Comparison of ENCODE assay signal across 11 cellular contexts in the genomic region with DNA sequence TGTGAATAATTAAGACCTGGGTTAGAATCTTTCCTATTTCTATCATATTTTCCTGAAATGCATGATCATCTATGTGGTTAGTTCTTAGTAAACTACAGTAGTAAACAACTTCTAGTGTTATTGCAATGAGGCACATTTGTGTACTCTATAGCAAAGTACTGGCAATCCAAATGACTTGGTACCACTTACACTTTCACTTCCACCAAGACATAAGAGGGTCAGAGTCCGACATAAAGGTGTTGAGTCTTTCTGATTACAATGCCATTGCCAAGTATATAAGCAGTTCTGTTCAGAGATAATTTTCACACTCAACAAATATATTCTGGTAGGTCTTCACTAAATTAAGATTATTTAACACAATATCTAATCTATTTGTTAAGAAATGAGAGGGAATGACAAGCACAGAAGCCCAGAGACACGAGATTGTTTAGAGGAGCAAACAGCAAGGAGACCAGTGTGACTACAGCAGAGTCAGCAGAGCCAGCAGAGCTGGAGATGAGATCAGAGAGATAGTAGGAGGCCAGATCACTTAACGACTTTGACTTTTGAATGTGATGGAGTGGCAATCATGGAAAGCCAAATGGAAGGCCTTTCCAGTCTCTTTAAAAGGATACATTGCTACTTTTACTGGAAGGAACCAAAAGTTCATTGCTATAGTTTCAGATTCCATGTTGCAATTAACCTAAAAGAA. TPM values are rescaled to one million over a fixed set of nuclear protein-coding genes. Genes with fewer than 3 reads are reported as not detected.
A peak's percentile ranks its signal among the peaks of the same experiment; 100 is the strongest.
DNase-seq lines count a peak whose midpoint lies in the region; ATAC-seq and TF ChIP-seq lines count a peak whose summit lies in the region.
"Had no signal": no experiment of that assay in that cellular context is flagged by ENCODE, and none has a peak within 500 bp of the region (broad histone marks: within the 10 kb centered on the region; RNA-seq: fewer than 3 reads in every experiment).

No MANE protein-coding gene starts in this region.

- H3K4me1 Mint-ChIP-seq in activated T-cell treated with anti-CD3 and anti-CD28 coated beads, Interleukin-2, amount 50 U/mL, for 24 hours (ENCODE audit: low read depth) = peaks cover 56% of the 10 kb centered on the region
- peaks cover 57% of the 10 kb centered on the region for H3K4me1 Mint-ChIP-seq in activated T-cell treated with anti-CD3 and anti-CD28 coated beads, Interleukin-2, amount 50 U/mL, for 4 hours (ENCODE audit: low read depth)
- H3K4me1 Mint-ChIP-seq in activated B cell treated with CpG ODN at 0.5 μM for 24 hours (peaks cover 51% of the 10 kb centered on the region), progenitor cell of endocrine pancreas (ENCODE audit: low read depth) (peaks cover 8% of the 10 kb centered on the region), mesothelial cell of epicardium (peaks cover 8% of the 10 kb centered on the region)

- H3K27me3 Mint-ChIP-seq in activated T-cell treated with anti-CD3 and anti-CD28 coated beads, Interleukin-2, amount 50 U/mL, for 24 hours = no peaks in the 10 kb centered on the region
- no peaks in the 10 kb centered on the region for H3K27me3 Mint-ChIP-seq in activated T-cell treated with anti-CD3 and anti-CD28 coated beads, Interleukin-2, amount 50 U/mL, for 4 hours (ENCODE audit: low read depth)
- no peaks in the 10 kb centered on the region for H3K27me3 Mint-ChIP-seq in activated B cell treated with CpG ODN at 0.5 μM for 24 hours
- H3K27me3 Mint-ChIP-seq in progenitor cell of endocrine pancreas = no peaks in the 10 kb centered on the region
- no peaks in the 10 kb centered on the region for H3K27me3 Mint-ChIP-seq in mesothelial cell of epicardium (ENCODE audit: low read depth)

- no peak overlapping the region for H3K4me3 Mint-ChIP-seq in activated T-cell treated with anti-CD3 and anti-CD28 coated beads, Interleukin-2, amount 50 U/mL, for 24 hours
- no peak overlapping the region for H3K4me3 Mint-ChIP-seq in activated T-cell treated with anti-CD3 and anti-CD28 coated beads, Interleukin-2, amount 50 U/mL, for 4 hours
- peak overlapping the region; percentile 25 for H3K4me3 Mint-ChIP-seq in activated B cell treated with CpG ODN at 0.5 μM for 24 hours
- no peak overlapping the region for H3K4me3 Mint-ChIP-seq in progenitor cell of endocrine pancreas (ENCODE audit: low read depth)
- H3K4me3 Mint-ChIP-seq in mesothelial cell of epicardium = no peak overlapping the region

- H3K9me3 Mint-ChIP-seq in activated T-cell treated with anti-CD3 and anti-CD28 coated beads, Interleukin-2, amount 50 U/mL, for 24 hours = no peaks in the 10 kb centered on the region
- no peaks in the 10 kb centered on the region for H3K9me3 Mint-ChIP-seq in activated T-cell treated with anti-CD3 and anti-CD28 coated beads, Interleukin-2, amount 50 U/mL, for 4 hours
- no peaks in the 10 kb centered on the region for H3K9me3 Mint-ChIP-seq in activated B cell treated with CpG ODN at 0.5 μM for 24 hours
- peaks cover 12% of the 10 kb centered on the region for H3K9me3 Mint-ChIP-seq in progenitor cell of endocrine pancreas (ENCODE audit: low read depth)
- peaks cover 3% of the 10 kb centered on the region for H3K9me3 Mint-ChIP-seq in mesothelial cell of epicardium

- H3K36me3 Mint-ChIP-seq in activated T-cell treated with anti-CD3 and anti-CD28 coated beads, Interleukin-2, amount 50 U/mL, for 24 hours (ENCODE audit: low read depth) = peaks cover 44% of the 10 kb centered on the region
- H3K36me3 Mint-ChIP-seq in activated T-cell treated with anti-CD3 and anti-CD28 coated beads, Interleukin-2, amount 50 U/mL, for 4 hours (ENCODE audit: insufficient read depth) = peaks cover 8% of the 10 kb centered on the region
- H3K36me3 Mint-ChIP-seq in activated B cell treated with CpG ODN at 0.5 μM for 24 hours (ENCODE audit: low read depth) = peaks cover 19% of the 10 kb centered on the region
- peaks cover 20% of the 10 kb centered on the region for H3K36me3 Mint-ChIP-seq in progenitor cell of endocrine pancreas (ENCODE audit: insufficient read depth)
- H3K36me3 Mint-ChIP-seq in mesothelial cell of epicardium = peaks cover 17% of the 10 kb centered on the region

- POLR2A ChIA-PET in activated B cell treated with CpG ODN at 0.5 μM for 24 hours (lab: Charles Lee) = no interaction called here

- no peak for DNase-seq in activated T-cell treated with anti-CD3 and anti-CD28 coated beads, Interleukin-2, amount 50 U/mL, for 24 hours
- DNase-seq in activated T-cell treated with anti-CD3 and anti-CD28 coated beads, Interleukin-2, amount 50 U/mL, for 4 hours = no peak
- DNase-seq in activated B cell treated with CpG ODN at 0.5 μM for 24 hours = no peak
- no peak for DNase-seq in progenitor cell of endocrine pancreas (ENCODE audit: low spot score, unreplicated experiment)
- no peak for DNase-seq in superior temporal gyrus (ENCODE audit: extremely low spot score)
- DNase-seq in NAMALWA (ENCODE audit: low spot score) = no peak
- no peak for DNase-seq in mesothelial cell of epicardium (ENCODE audit: low spot score in 2 of 2, unreplicated experiment in 2 of 2)
- DNase-seq: ACHN; NCI-H2029 treated with DMSO at 0.1 percent for 48 hours; stimulated activated CD4-positive, alpha-beta T cell treated with anti-CD3 and anti-CD28 coated beads, Interleukin-12 subunit alpha, Interleukin-12 subunit beta, amount 100 ng/mL, for 4 hours had no signal

- H3K27ac Mint-ChIP-seq in activated T-cell treated with anti-CD3 and anti-CD28 coated beads, Interleukin-2, amount 50 U/mL, for 24 hours = peak overlapping the region; percentile 48
- H3K27ac Mint-ChIP-seq in activated B cell treated with CpG ODN at 0.5 μM for 24 hours (peak overlapping the region; percentile 38), progenitor cell of endocrine pancreas (peak overlapping the region; percentile 38), mesothelial cell of epicardium (no peak overlapping the region)

- intact Hi-C loops in activated B cell treated with CpG ODN at 0.5 μM for 24 hours (cut with micrococcal nuclease) = no loop called here

- no peak for ATAC-seq in activated T-cell treated with anti-CD3 and anti-CD28 coated beads, Interleukin-2, amount 50 U/mL, for 4 hours
- ATAC-seq in HG02938 (IDR thresholded peaks at IDR 0.05; ENCODE audit: unreplicated experiment) (peak; percentile 42), activated B cell treated with CpG ODN at 0.5 μM for 24 hours (ENCODE audit: low read depth) (peak; percentile 45)

- no peak for TF ChIP-seq CTCF in activated B cell treated with CpG ODN at 0.5 μM for 24 hours (IDR thresholded peaks at IDR 0.05)
- TF ChIP-seq CTCF in progenitor cell of endocrine pancreas (IDR thresholded peaks at IDR 0.05; ENCODE audit: unreplicated experiment) = no peak
- TF ChIP-seq CTCF in mesothelial cell of epicardium (IDR thresholded peaks at IDR 0.05; ENCODE audit: unreplicated experiment) = no peak

- CTCF ChIA-PET in activated B cell treated with CpG ODN at 0.5 μM for 24 hours (lab: Charles Lee) = interaction anchor here (0.9 kb wide), 1 partner anchor 137 kb away, joined by 6 read pairs; no protein-coding TSS in a partner anchor

RNA-seq across cellular contexts. Expression of a gene that starts 27.5 kb away (rescaled TPM):
- 10 to 100 TPM; 21.0 to 31.5 (median 24.7) TPM for total RNA-seq in activated T-cell treated with anti-CD3 and anti-CD28 coated beads, Interleukin-2, amount 50 U/mL, for 4 hours
- total RNA-seq in activated B cell treated with CpG ODN at 0.5 μM for 24 hours (39.2 and 51.9 TPM in 2 replicates), progenitor cell of endocrine pancreas (68.3 and 77.0 TPM in 2 replicates), mesothelial cell of epicardium (47.6 to 54.5 TPM (median 53.0 TPM) in 3 replicates)

Comparison
In these comparisons a context has a peak if more than half of its experiments do, and no peak if none do; other contexts are left out.
1. ATAC-seq: peak in HG02938 (single experiment) and activated B cell treated with CpG ODN at 0.5 μM for 24 hours (single experiment); none in activated T-cell treated with anti-CD3 and anti-CD28 coated beads, Interleukin-2, amount 50 U/mL, for 4 hours (0 of 2).